Comparison of ENCODE assay signal across 9 cellular contexts in genomic region chr4:164876680-164877324, GRCh38. TPM values are rescaled to one million over a fixed set of nuclear protein-coding genes. Genes with fewer than 3 reads are reported as not detected.
DNase-seq lines count a peak whose midpoint lies in the region; ATAC-seq, FAIRE-seq and TF ChIP-seq lines count a peak whose summit lies in the region.
"Had no signal": no experiment of that assay in that cellular context is flagged by ENCODE, and none has a peak within 500 bp of the region (broad histone marks: within the 10 kb centered on the region; RNA-seq: fewer than 3 reads in every experiment).

TSS of gene APELA (plus strand) at chr4:164877178. CDS start at chr4:164877332, 154 bp downstream.

- no peaks in the 10 kb centered on the region for H3K36me3 Mint-ChIP-seq in activated T-helper 1 cell treated with anti-CD3 and anti-CD28 coated beads, Interleukin-12 subunit alpha, Interleukin-12 subunit beta, Interleukin-2, Interleukin-4 antibody, amounts not matched to agents 30 ng/mL and 10 ng/mL and 1 ng/mL, durations not matched to agents 14 hours and 24 hours and 36 hours (ENCODE audit: low read depth)

- FAIRE-seq in GM12892 (lab: Jason Lieb, UNC) (peak; percentile 94), HTR-8/SVneo (lab: Jason Lieb, UNC) (no peak)

- no peaks in the 10 kb centered on the region for H3K9me3 Mint-ChIP-seq in activated T-helper 1 cell treated with anti-CD3 and anti-CD28 coated beads, Interleukin-12 subunit alpha, Interleukin-12 subunit beta, Interleukin-2, Interleukin-4 antibody, amounts not matched to agents 30 ng/mL and 10 ng/mL and 1 ng/mL, durations not matched to agents 14 hours and 24 hours and 36 hours

- peak; percentile 13 for DNase-seq in GM12892 (ENCODE audit: insufficient read length)
- no peak for DNase-seq in HTR-8/SVneo (ENCODE audit: insufficient read length, low spot score)
- DNase-seq in NCI-H446 (lab: John Stamatoyannopoulos, UW), result no peak
- DNase-seq in activated T-helper 1 cell treated with anti-CD3 and anti-CD28 coated beads, Interleukin-12 subunit alpha, Interleukin-12 subunit beta, Interleukin-2, Interleukin-4 antibody, amounts not matched to agents 30 ng/mL and 10 ng/mL and 1 ng/mL, durations not matched to agents 14 hours and 24 hours and 36 hours (ENCODE audit: low spot score), result no peak
- DNase-seq in LoVo (ENCODE audit: low spot score), result no peak

- intact Hi-C loops in activated T-helper 1 cell treated with anti-CD3 and anti-CD28 coated beads, Interleukin-12 subunit alpha, Interleukin-12 subunit beta, Interleukin-2, Interleukin-4 antibody, amounts not matched to agents 30 ng/mL and 10 ng/mL and 1 ng/mL, durations not matched to agents 14 hours and 24 hours and 36 hours (cut with micrococcal nuclease), result no loop called here

- TF ChIP-seq POLR2A in GM12892 (IDR thresholded peaks at IDR 0.05; ENCODE audit: low read depth, low read length), result no peak

- no peak within 1 kb of the TSS for H3K27ac Mint-ChIP-seq in activated T-helper 1 cell treated with anti-CD3 and anti-CD28 coated beads, Interleukin-12 subunit alpha, Interleukin-12 subunit beta, Interleukin-2, Interleukin-4 antibody, amounts not matched to agents 30 ng/mL and 10 ng/mL and 1 ng/mL, durations not matched to agents 14 hours and 24 hours and 36 hours

- ATAC-seq in GM21528 (IDR thresholded peaks at IDR 0.05; ENCODE audit: low FRiP score, unreplicated experiment) (peak; percentile 100), HG03457 (IDR thresholded peaks at IDR 0.05; ENCODE audit: unreplicated experiment) (peak; percentile 100)

- no peaks in the 10 kb centered on the region for H3K4me1 Mint-ChIP-seq in activated T-helper 1 cell treated with anti-CD3 and anti-CD28 coated beads, Interleukin-12 subunit alpha, Interleukin-12 subunit beta, Interleukin-2, Interleukin-4 antibody, amounts not matched to agents 30 ng/mL and 10 ng/mL and 1 ng/mL, durations not matched to agents 14 hours and 24 hours and 36 hours (ENCODE audit: low read depth)

- H3K4me3 ChIP-seq in iPS-11a (ENCODE audit: low read depth, low read length), result peak within 1 kb of the TSS; percentile 42

- no peak within 1 kb of the TSS for H3K4me3 Mint-ChIP-seq in activated T-helper 1 cell treated with anti-CD3 and anti-CD28 coated beads, Interleukin-12 subunit alpha, Interleukin-12 subunit beta, Interleukin-2, Interleukin-4 antibody, amounts not matched to agents 30 ng/mL and 10 ng/mL and 1 ng/mL, durations not matched to agents 14 hours and 24 hours and 36 hours

- H3K27me3 Mint-ChIP-seq in activated T-helper 1 cell treated with anti-CD3 and anti-CD28 coated beads, Interleukin-12 subunit alpha, Interleukin-12 subunit beta, Interleukin-2, Interleukin-4 antibody, amounts not matched to agents 30 ng/mL and 10 ng/mL and 1 ng/mL, durations not matched to agents 14 hours and 24 hours and 36 hours (ENCODE audit: insufficient read depth), result peaks cover 10% of the 10 kb centered on the region

RNA-seq across cellular contexts. Expression of gene APELA, which starts in this region (rescaled TPM):
- 1.5 TPM for polyA plus RNA-seq in GM12892 (2012; ENCODE audit: missing spikeins)
- total RNA-seq in activated T-helper 1 cell treated with anti-CD3 and anti-CD28 coated beads, Interleukin-12 subunit alpha, Interleukin-12 subunit beta, Interleukin-2, Interleukin-4 antibody, amounts not matched to agents 30 ng/mL and 10 ng/mL and 1 ng/mL, durations not matched to agents 14 hours and 24 hours and 36 hours, result not detected in 2 replicates
- total RNA-seq: dermis microvascular lymphatic vessel endothelial cell had no signal
